In the genomic region with DNA sequence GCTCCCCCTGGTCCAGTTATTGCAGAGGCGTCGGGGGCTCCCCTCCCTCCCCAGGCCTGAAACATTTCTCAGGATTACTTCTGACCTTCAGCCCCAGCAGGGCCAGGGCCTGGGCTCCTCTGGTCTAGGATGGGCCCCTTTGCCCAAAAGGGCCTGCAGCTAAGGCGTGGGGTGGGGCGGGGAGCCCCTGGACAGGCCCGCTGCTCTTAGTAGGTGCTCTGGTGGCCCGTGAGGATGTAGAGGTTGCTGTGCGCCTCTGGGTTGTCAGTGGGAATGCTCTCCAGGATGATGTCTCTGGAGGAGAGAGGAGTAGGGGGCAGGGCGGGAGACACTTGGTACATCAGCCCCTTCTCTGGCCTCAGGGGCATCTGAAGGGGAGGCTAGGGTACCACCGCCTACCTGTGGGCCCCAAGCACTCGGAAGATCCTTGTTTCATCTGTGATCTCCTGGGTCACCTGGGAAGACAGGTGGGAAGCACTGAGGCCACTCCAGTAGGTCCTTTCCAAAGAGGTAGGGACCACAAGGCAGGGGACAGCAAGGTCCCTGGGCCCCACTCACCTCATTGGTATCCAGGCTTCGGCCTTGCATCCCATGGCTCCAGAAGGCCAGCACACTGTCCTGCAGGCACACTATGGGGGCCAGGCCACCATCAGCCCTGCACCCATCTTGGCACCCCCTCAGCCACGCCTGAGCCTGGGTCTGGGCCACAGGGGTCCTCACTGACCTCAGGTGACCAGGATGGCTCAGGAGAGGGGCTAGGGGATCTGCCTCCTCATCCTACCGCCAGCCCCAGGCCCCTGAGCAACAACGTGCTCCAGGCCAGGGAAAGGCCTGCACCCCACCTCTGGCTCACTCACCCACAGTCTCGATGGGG, we compare ENCODE assay signal across 16 cellular contexts.
"Had no signal": no experiment of that assay in that cellular context is flagged by ENCODE, and none has a peak within 500 bp of the region (broad histone marks: within the 10 kb centered on the region; RNA-seq: fewer than 3 reads in every experiment).

No MANE protein-coding gene starts in this region.

- ATAC-seq: esophagus mucosa, left colon, T-helper 17 cell, WTC11 had no signal

- DNase-seq: activated CD4-positive, alpha-beta T cell treated with anti-CD3 and anti-CD28 coated beads, Interleukin-2, amount 10 ng/mL, durations not matched to agents 7 days and 5 days; activated CD8-positive, alpha-beta memory T cell treated with anti-CD3 and anti-CD28 coated beads for 24 hours; activated naive CD4-positive, alpha-beta T cell treated with anti-CD3 and anti-CD28 coated beads, Interleukin-2, amount 10 ng/mL, durations not matched to agents 7 days and 5 days; immature natural killer cell; mesenchymal stem cell; stimulated activated CD4-positive, alpha-beta T cell treated with anti-CD3 and anti-CD28 coated beads, Interleukin-1b, Interleukin-23, amount 100 ng/mL, for 48 hours; stimulated activated naive CD4-positive, alpha-beta T cell treated with Interleukin-2 at 50 U/mL for 16 hours; T-helper 17 cell had no signal

- H3K27ac ChIP-seq: parathyroid adenoma had no signal

- H3K27me3 Mint-ChIP-seq: activated CD4-positive, alpha-beta T cell treated with anti-CD3 and anti-CD28 coated beads, Interleukin-2, amount 10 ng/mL, durations not matched to agents 7 days and 5 days; activated naive CD4-positive, alpha-beta T cell treated with anti-CD3 and anti-CD28 coated beads, Interleukin-2, amount 10 ng/mL, durations not matched to agents 7 days and 5 days; central memory CD8-positive, alpha-beta T cell; dendritic cell treated with granulocyte-macrophage colony-stimulating factor and Interleukin-4, amounts not matched to agents 40 ng/mL and 50 ng/mL, for 4 days; T-helper 17 cell; type B pancreatic cell had no signal

- H3K79me2 ChIP-seq: parathyroid adenoma had no signal

- H3K4me3 Mint-ChIP-seq: activated CD4-positive, alpha-beta T cell treated with anti-CD3 and anti-CD28 coated beads, Interleukin-2, amount 10 ng/mL, durations not matched to agents 7 days and 5 days; activated naive CD4-positive, alpha-beta T cell treated with anti-CD3 and anti-CD28 coated beads, Interleukin-2, amount 10 ng/mL, durations not matched to agents 7 days and 5 days; central memory CD8-positive, alpha-beta T cell; dendritic cell treated with granulocyte-macrophage colony-stimulating factor and Interleukin-4, amounts not matched to agents 40 ng/mL and 50 ng/mL, for 4 days; immature natural killer cell; neural crest cell; T-helper 17 cell; type B pancreatic cell; WTC11 had no signal

- H3K4me1 Mint-ChIP-seq: neural crest cell, WTC11 had no signal

- H3K36me3 Mint-ChIP-seq: immature natural killer cell, WTC11 had no signal

- H3K27ac Mint-ChIP-seq: activated CD4-positive, alpha-beta T cell treated with anti-CD3 and anti-CD28 coated beads, Interleukin-2, amount 10 ng/mL, durations not matched to agents 7 days and 5 days; dendritic cell treated with granulocyte-macrophage colony-stimulating factor and Interleukin-4, amounts not matched to agents 40 ng/mL and 50 ng/mL, for 4 days; immature natural killer cell; T-helper 17 cell; type B pancreatic cell; WTC11 had no signal

- H3K9me3 Mint-ChIP-seq: activated CD4-positive, alpha-beta T cell treated with anti-CD3 and anti-CD28 coated beads, Interleukin-2, amount 10 ng/mL, durations not matched to agents 7 days and 5 days; activated naive CD4-positive, alpha-beta T cell treated with anti-CD3 and anti-CD28 coated beads, Interleukin-2, amount 10 ng/mL, durations not matched to agents 7 days and 5 days; central memory CD8-positive, alpha-beta T cell; dendritic cell treated with granulocyte-macrophage colony-stimulating factor and Interleukin-4, amounts not matched to agents 40 ng/mL and 50 ng/mL, for 4 days; immature natural killer cell; neural crest cell; type B pancreatic cell; WTC11 had no signal

- H2AFZ ChIP-seq: parathyroid adenoma had no signal

- H3K4me1 ChIP-seq: parathyroid adenoma had no signal
